ENCODE assay signal across 18 cellular contexts in genomic region chr18:40197711-40198110, GRCh38.
DNase-seq lines count a peak whose midpoint lies in the region; TF ChIP-seq lines count a peak whose summit lies in the region.
"Had no signal": no experiment of that assay in that cellular context is flagged by ENCODE, and none has a peak within 500 bp of the region (broad histone marks: within the 10 kb centered on the region; RNA-seq: fewer than 3 reads in every experiment).

No MANE protein-coding gene starts in this region.

- no peak overlapping the region for H3K4me3 Mint-ChIP-seq in endodermal cell
- H3K4me3 Mint-ChIP-seq: CD4-positive, alpha-beta T cell; H9 had no signal

- no peak overlapping the region for H3K27ac ChIP-seq in endodermal cell (ENCODE audit: low read depth, low read length)
- H3K27ac ChIP-seq in mesodermal cell (ENCODE audit: low read depth, low read length, severe bottlenecking): peak overlapping the region; percentile 37
- H3K27ac ChIP-seq: 22Rv1, A549, C4-2B had no signal

- H3K9me3 Mint-ChIP-seq in endodermal cell: peaks cover 40% of the 10 kb centered on the region

- H3K4me1 ChIP-seq in endodermal cell (ENCODE audit: control insufficient read depth, insufficient read depth, low read length): peaks cover 3% of the 10 kb centered on the region
- no peaks in the 10 kb centered on the region for H3K4me1 ChIP-seq in mesodermal cell (ENCODE audit: control insufficient read depth, insufficient read depth, low read length, poor library complexity, severe bottlenecking)
- H3K4me1 ChIP-seq: A549, Caco-2 had no signal

- WGBS in endodermal cell (ENCODE audit: insufficient coverage in 1 of 2, insufficient read length in 1 of 2), 2 experiments: 34 to 100% methylated on average over 2 to 3 of the region's 3 CpGs
- whole genome bisulfite sequencing in mesodermal cell (ENCODE audit: insufficient coverage in 2 of 2), 2 experiments: 67% methylated on average over 3 of the region's 3 CpGs; no CpG with 5 or more reads in 1 of the 2 experiments

- peak overlapping the region; percentile 32 for H3K27ac Mint-ChIP-seq in endodermal cell
- H3K27ac Mint-ChIP-seq: CD4-positive, alpha-beta T cell; H9 had no signal

- H3K36me3 Mint-ChIP-seq in endodermal cell (ENCODE audit: low read depth): peaks cover 6% of the 10 kb centered on the region

- H3K27me3 ChIP-seq in endodermal cell (ENCODE audit: control insufficient read depth, insufficient read depth, low read length, poor library complexity, severe bottlenecking): no peaks in the 10 kb centered on the region

- DNase-seq in ELF-1 (ENCODE audit: low read depth, low spot score): peak; percentile 68
- peak; percentile 62 for DNase-seq in NCI-H146 treated with DMSO at 0.1 percent for 48 hours (lab: John Stamatoyannopoulos, UW; ENCODE audit: unreplicated experiment)
- DNase-seq in endodermal cell: peak; percentile 60
- DNase-seq in NCI-H748 (lab: John Stamatoyannopoulos, UW; ENCODE audit: unreplicated experiment): no peak
- DNase-seq in NCI-H1930 (lab: John Stamatoyannopoulos, UW): no peak
- DNase-seq in amygdala (lab: John Stamatoyannopoulos, UW): no peak
- DNase-seq in activated naive CD4-positive, alpha-beta T cell treated with anti-CD3 and anti-CD28 coated beads, Interleukin-2, amount 50 U/mL, for 16 hours: no peak
- DNase-seq: AML-193; Caco-2; CD4-positive, alpha-beta T cell; DMS153; DMS79 treated with DMSO at 0.1 percent for 48 hours; H9 had no signal

- H3K9ac ChIP-seq in endodermal cell (ENCODE audit: extremely low read depth, low read length, poor library complexity, severe bottlenecking): no peak overlapping the region

- TF ChIP-seq CTCF in endodermal cell (conservative IDR thresholded peaks at IDR 0.05): no peak

- no peaks in the 10 kb centered on the region for H3K27me3 Mint-ChIP-seq in endodermal cell (ENCODE audit: insufficient read depth)
- H3K27me3 Mint-ChIP-seq: CD4-positive, alpha-beta T cell had no signal

- H3K36me3 ChIP-seq in endodermal cell (ENCODE audit: control insufficient read depth, insufficient read depth, low read length) (no peaks in the 10 kb centered on the region), mesodermal cell (ENCODE audit: control insufficient read depth, insufficient read depth, low read length) (no peaks in the 10 kb centered on the region)

- H3K4me1 Mint-ChIP-seq in endodermal cell: peaks cover 14% of the 10 kb centered on the region

- H3K9me3 ChIP-seq in endodermal cell (ENCODE audit: control insufficient read depth, low read length) (peaks cover 44% of the 10 kb centered on the region), mesodermal cell (ENCODE audit: control insufficient read depth, low read length) (no peaks in the 10 kb centered on the region)
- H3K9me3 ChIP-seq: A549, Caco-2 had no signal

- H3K4me3 ChIP-seq in endodermal cell (ENCODE audit: low read length) (peak overlapping the region; percentile 16), mesodermal cell (ENCODE audit: extremely low read depth, insufficient read depth, low read length, poor library complexity, severe bottlenecking) (no peak overlapping the region)
- H3K4me3 ChIP-seq: A549, GM12878 had no signal

Comparison
In these comparisons a context has a peak if more than half of its experiments do, and no peak if none do; other contexts are left out.
1. DNase-seq: peak in ELF-1 (single experiment), NCI-H146 treated with DMSO at 0.1 percent for 48 hours (single experiment) and endodermal cell (single experiment); none in NCI-H748 (single experiment), NCI-H1930 (0 of 2), amygdala (0 of 56) and activated naive CD4-positive, alpha-beta T cell treated with anti-CD3 and anti-CD28 coated beads, Interleukin-2, amount 50 U/mL, for 16 hours (single experiment).